In genomic region chr12:21459474-21459873, GRCh38 we compare ENCODE assay signal across 28 cellular contexts.
"Had no signal": no experiment of that assay in that cellular context is flagged by ENCODE, and none has a peak within 500 bp of the region (broad histone marks: within the 10 kb centered on the region; RNA-seq: fewer than 3 reads in every experiment).

No MANE protein-coding gene starts in this region.

- ATAC-seq: activated T-helper 17 cell treated with anti-CD3 and anti-CD28 coated beads, Interleukin-2, amount 50 U/mL, for 72 hours; Panc1 had no signal

- H3K27ac Mint-ChIP-seq: activated CD4-positive, alpha-beta memory T cell treated with anti-CD3 and anti-CD28 coated beads for 36 hours; activated naive CD4-positive, alpha-beta T cell treated with anti-CD3 and anti-CD28 coated beads for 36 hours; activated naive CD8-positive, alpha-beta T cell; activated T-helper 17 cell treated with anti-CD3 and anti-CD28 coated beads, Interleukin-2, amount 50 U/mL, for 72 hours had no signal

- H3K4me1 ChIP-seq: SJCRH30 had no signal

- H3K27me3 ChIP-seq: MG63, SJCRH30 had no signal

- H3K9me3 ChIP-seq: MG63, SJCRH30 had no signal

- H3K9me3 Mint-ChIP-seq: activated T-helper 17 cell treated with anti-CD3 and anti-CD28 coated beads, Interleukin-2, amount 50 U/mL, for 72 hours had no signal

- DNase-seq: activated CD4-positive, alpha-beta memory T cell treated with anti-CD3 and anti-CD28 coated beads for 36 hours; activated CD4-positive, alpha-beta T cell treated with anti-CD3 and anti-CD28 coated beads for 48 hours; activated CD8-positive, alpha-beta memory T cell treated with anti-CD3 and anti-CD28 coated beads for 24 hours; activated gamma-delta T cell; activated naive CD4-positive, alpha-beta T cell treated with anti-CD3 and anti-CD28 coated beads for 36 hours; activated T-cell treated with anti-CD3 and anti-CD28 coated beads for 4 hours; activated T-cell treated with anti-CD3 and anti-CD28 coated beads, Interleukin-2, amount 50 U/mL, for 48 hours; central memory CD4-positive, alpha-beta T cell; cortex of kidney; MG63; MV-4-11; NCI-H1092 treated with DMSO at 0.1 percent for 48 hours; NCI-H1417 treated with DMSO at 0.1 percent for 48 hours; NCI-H187; NCI-H2081; NCI-H2227 treated with DMSO at 0.1 percent for 48 hours; NCI-H526; NCI-H774; NK-92 treated with Interleukin-12 subunit alpha and Interleukin-12 subunit beta, amount 100 ng/mL, for 24 hours; OCI-M1; Right ventricle myocardium superior; SJCRH30; WERI-Rb-1 had no signal

- H3K27me3 Mint-ChIP-seq: activated CD4-positive, alpha-beta memory T cell treated with anti-CD3 and anti-CD28 coated beads for 36 hours; activated naive CD8-positive, alpha-beta T cell; activated T-helper 17 cell treated with anti-CD3 and anti-CD28 coated beads, Interleukin-2, amount 50 U/mL, for 72 hours had no signal

- H3K4me3 ChIP-seq: MG63, SJCRH30 had no signal

- H3K4me3 Mint-ChIP-seq: activated CD4-positive, alpha-beta memory T cell treated with anti-CD3 and anti-CD28 coated beads for 36 hours; activated naive CD4-positive, alpha-beta T cell treated with anti-CD3 and anti-CD28 coated beads for 36 hours; activated naive CD8-positive, alpha-beta T cell; activated T-helper 17 cell treated with anti-CD3 and anti-CD28 coated beads, Interleukin-2, amount 50 U/mL, for 72 hours had no signal

- H3K27ac ChIP-seq: KMS-11, RWPE1, SJCRH30, WERI-Rb-1 had no signal
